ENCODE assay signal across 8 cellular contexts in the genomic region with DNA sequence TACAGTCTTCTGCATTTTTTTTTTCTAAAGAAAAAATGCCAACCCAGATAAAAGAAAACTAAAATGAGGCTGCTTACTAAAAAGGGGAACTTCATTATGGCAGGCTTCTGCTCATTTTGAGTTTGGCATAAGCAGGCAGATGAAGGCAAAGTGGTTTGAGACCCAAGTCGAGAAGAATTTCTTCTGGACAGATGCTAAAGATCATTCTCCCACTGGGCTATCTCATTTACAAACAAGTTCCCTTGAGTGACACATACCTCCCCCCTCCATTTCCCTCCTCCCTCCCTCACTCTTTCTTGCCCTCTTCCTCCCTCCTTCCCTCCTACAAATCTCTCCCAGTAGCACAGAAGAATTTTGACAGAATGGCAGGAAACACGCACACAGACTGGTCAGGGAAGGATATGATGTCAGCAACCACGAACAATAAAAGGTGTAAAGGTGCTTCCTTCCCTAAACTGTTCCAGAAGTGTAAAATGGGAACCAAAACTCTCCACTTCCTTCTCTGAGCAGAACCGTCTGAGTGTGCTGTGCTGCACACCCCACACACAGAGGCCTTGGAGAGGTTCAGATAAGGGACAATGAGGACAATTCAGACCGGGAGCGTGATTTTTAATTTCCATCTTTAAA. TPM values are rescaled to one million over a fixed set of nuclear protein-coding genes. Genes with fewer than 3 reads are reported as not detected.
DNase-seq lines count a peak whose midpoint lies in the region; ATAC-seq and TF ChIP-seq lines count a peak whose summit lies in the region.

No MANE protein-coding gene starts in this region.

- WGBS in right cardiac atrium = 9% methylated on average over 6 of the region's 6 CpGs

- H3K9me3 ChIP-seq in right cardiac atrium (ENCODE audit: control insufficient read depth, low read length) = no peaks in the 10 kb centered on the region

- H3K9me3 Mint-ChIP-seq in activated T-helper 17 cell treated with anti-CD3 and anti-CD28 coated beads, Interleukin-2, amount 50 U/mL, for 72 hours = peaks cover 3% of the 10 kb centered on the region
- peaks cover 0 to 4% of the 10 kb centered on the region in 2 donors for H3K9me3 Mint-ChIP-seq in stimulated activated naive B cell treated with anti-CD40 and anti-IgM and Interleukin-4, amounts not matched to agents 10 μg/mL and 1 μg/mL and 100 μg/mL, for 72 hours

- H3K27ac ChIP-seq in right cardiac atrium (ENCODE audit: low read length) = peak overlapping the region; percentile 96

- H3K4me3 Mint-ChIP-seq in activated T-helper 17 cell treated with anti-CD3 and anti-CD28 coated beads, Interleukin-2, amount 50 U/mL, for 72 hours = peak overlapping the region; percentile 51
- H3K4me3 Mint-ChIP-seq in stimulated activated naive B cell treated with anti-CD40 and anti-IgM and Interleukin-4, amounts not matched to agents 10 μg/mL and 1 μg/mL and 100 μg/mL, for 72 hours = peak overlapping the region; percentile 51 to 83

- intact Hi-C loops in right cardiac atrium (cut with DNase I) = loop anchor here in 3 of 4 donors (5.0 kb wide), 1 partner anchor 55 kb away; a partner anchor contains a TSS

- peaks cover 7% of the 10 kb centered on the region for H3K4me1 ChIP-seq in right cardiac atrium (ENCODE audit: control insufficient read depth, insufficient read depth, low read length)

- H3K4me1 Mint-ChIP-seq in activated T-helper 17 cell treated with anti-CD3 and anti-CD28 coated beads, Interleukin-2, amount 50 U/mL, for 72 hours = peaks cover 15% of the 10 kb centered on the region
- H3K4me1 Mint-ChIP-seq in stimulated activated naive B cell treated with anti-CD40 and anti-IgM and Interleukin-4, amounts not matched to agents 10 μg/mL and 1 μg/mL and 100 μg/mL, for 72 hours = peaks cover 44 to 80% of the 10 kb centered on the region in 2 donors

- no peak for TF ChIP-seq CTCF in GM10266 (IDR thresholded peaks at IDR 0.05; ENCODE audit: control insufficient read depth, insufficient read depth, low read depth, missing control alignments)

- H3K4me3 ChIP-seq in right cardiac atrium (ENCODE audit: low read length) = peak overlapping the region; percentile 18

- H3K27me3 ChIP-seq in right cardiac atrium (ENCODE audit: control insufficient read depth, insufficient read depth) = no peaks in the 10 kb centered on the region

- DNase-seq in GDM1 (lab: John Stamatoyannopoulos, UW) (peak; percentile 98), HT-29 (ENCODE audit: low spot score) (peak; percentile 16), right cardiac atrium (peak; percentile 31 to 59 (median 58)), GM10266 (ENCODE audit: extremely low spot score) (no peak), NCI-H2196 treated with DMSO at 0.1 percent for 48 hours (lab: John Stamatoyannopoulos, UW; ENCODE audit: unreplicated experiment) (no peak)
- DNase-seq in stimulated activated naive B cell treated with anti-CD40 and anti-IgM and Interleukin-4, amounts not matched to agents 10 μg/mL and 1 μg/mL and 100 μg/mL, for 72 hours = peak; percentile 66

- peak; percentile 68 for ATAC-seq in GM21619 (IDR thresholded peaks at IDR 0.05; ENCODE audit: unreplicated experiment)
- ATAC-seq in activated T-helper 17 cell treated with anti-CD3 and anti-CD28 coated beads, Interleukin-2, amount 50 U/mL, for 72 hours (replicated peaks) = peak; percentile 73
- ATAC-seq in right cardiac atrium = peak; percentile 87 to 94
- ATAC-seq in stimulated activated naive B cell treated with anti-CD40 and anti-IgM and Interleukin-4, amounts not matched to agents 10 μg/mL and 1 μg/mL and 100 μg/mL, for 72 hours (replicated peaks) = peak; percentile 90

- no peak overlapping the region for H3K27ac Mint-ChIP-seq in activated T-helper 17 cell treated with anti-CD3 and anti-CD28 coated beads, Interleukin-2, amount 50 U/mL, for 72 hours
- H3K27ac Mint-ChIP-seq in stimulated activated naive B cell treated with anti-CD40 and anti-IgM and Interleukin-4, amounts not matched to agents 10 μg/mL and 1 μg/mL and 100 μg/mL, for 72 hours = peak overlapping the region; percentile 84

- H3K27me3 Mint-ChIP-seq in activated T-helper 17 cell treated with anti-CD3 and anti-CD28 coated beads, Interleukin-2, amount 50 U/mL, for 72 hours = peaks cover 16% of the 10 kb centered on the region
- no peaks in the 10 kb centered on the region for H3K27me3 Mint-ChIP-seq in stimulated activated naive B cell treated with anti-CD40 and anti-IgM and Interleukin-4, amounts not matched to agents 10 μg/mL and 1 μg/mL and 100 μg/mL, for 72 hours

- H3K36me3 Mint-ChIP-seq in activated T-helper 17 cell treated with anti-CD3 and anti-CD28 coated beads, Interleukin-2, amount 50 U/mL, for 72 hours (ENCODE audit: low read depth) = no peaks in the 10 kb centered on the region
- peaks cover 33 to 46% of the 10 kb centered on the region in 2 donors for H3K36me3 Mint-ChIP-seq in stimulated activated naive B cell treated with anti-CD40 and anti-IgM and Interleukin-4, amounts not matched to agents 10 μg/mL and 1 μg/mL and 100 μg/mL, for 72 hours

RNA-seq across cellular contexts. Expression of a gene that starts 55.9 kb away (rescaled TPM):
- total RNA-seq in HT-29 (2014; rRNA removed; shearing (Covaris generic)) = 0.08 and 0.46 TPM in 2 replicates
- total RNA-seq in activated T-helper 17 cell treated with anti-CD3 and anti-CD28 coated beads, Interleukin-2, amount 50 U/mL, for 72 hours = under 1 TPM in 1 of 2 donors, not detected in 1; 0.77 TPM
- total RNA-seq in right cardiac atrium = 10 to 100 TPM; 57.4 to 78.4 (median 67.4) TPM
- 14.5 TPM for polyA plus RNA-seq in right cardiac atrium

Comparison
In these comparisons a context has a peak if more than half of its experiments do, and no peak if none do; other contexts are left out.
1. DNase-seq: peak in GDM1 (single experiment), HT-29 (single experiment), right cardiac atrium (3 of 3) and stimulated activated naive B cell treated with anti-CD40 and anti-IgM and Interleukin-4, amounts not matched to agents 10 μg/mL and 1 μg/mL and 100 μg/mL, for 72 hours (single experiment); none in GM10266 (single experiment) and NCI-H2196 treated with DMSO at 0.1 percent for 48 hours (single experiment).
2. RNA of a gene that starts 55.9 kb away (total RNA-seq): 57.4 to 78.4 TPM in right cardiac atrium; 0.77 TPM in activated T-helper 17 cell treated with anti-CD3 and anti-CD28 coated beads, Interleukin-2, amount 50 U/mL, for 72 hours and 0.08 to 0.46 TPM in HT-29; every median in the first group is over 10 times any median in the second.
3. Peak in every context shown above with its lines, with median percentiles within 50 percentile points of each other: ATAC-seq.